ENCODE assay signal across 8 cellular contexts in the genomic region with DNA sequence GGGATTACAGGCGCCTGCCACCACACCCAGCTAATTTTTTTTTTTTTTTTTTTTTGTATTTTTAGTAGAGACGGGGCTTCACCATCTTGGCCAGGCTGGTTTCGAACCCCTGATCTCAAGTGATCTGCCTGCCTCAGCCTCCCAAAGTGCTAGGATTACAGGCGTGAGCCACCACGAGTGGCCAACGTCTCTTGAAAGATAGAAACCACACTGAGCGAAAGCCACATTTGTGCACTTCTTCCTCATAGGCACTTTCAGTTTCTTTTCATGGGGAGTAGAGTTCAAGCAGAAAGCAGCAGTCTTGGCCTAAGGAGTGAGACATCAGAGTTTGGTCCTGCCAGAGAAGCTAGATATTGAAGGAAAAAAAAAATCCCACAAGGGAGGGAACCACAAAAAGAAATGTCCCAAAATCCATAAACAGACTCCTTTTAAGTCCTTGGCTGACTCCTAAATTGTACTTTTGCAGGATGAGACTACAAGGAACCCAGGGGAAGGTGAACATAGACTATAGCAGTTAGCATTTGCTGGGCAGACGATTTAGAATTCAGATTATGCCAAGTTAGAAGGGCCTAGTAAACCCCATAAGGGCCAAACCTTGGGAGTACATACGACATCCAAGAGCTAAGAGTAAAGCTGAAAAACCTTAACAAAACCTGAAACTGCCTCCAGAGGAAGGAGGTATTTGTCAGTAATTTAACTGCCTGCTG. TPM values are rescaled to one million over a fixed set of nuclear protein-coding genes. Genes with fewer than 3 reads are reported as not detected.
DNase-seq lines count a peak whose midpoint lies in the region; ATAC-seq and TF ChIP-seq lines count a peak whose summit lies in the region.

No MANE protein-coding gene starts in this region.

- peak overlapping the region; percentile 74 for H3K4me3 Mint-ChIP-seq in T-helper 17 cell
- H3K4me3 Mint-ChIP-seq in immature natural killer cell, result peak overlapping the region in 2 of 5 donors; percentile 13 to 30

- peaks cover 1% of the 10 kb centered on the region for H3K36me3 ChIP-seq in upper lobe of right lung
- peaks cover 0 to 2% (median 0%) of the 10 kb centered on the region in 3 donors for H3K36me3 ChIP-seq in tibial artery

- H3K9me3 ChIP-seq in T-helper 17 cell (ENCODE audit: control insufficient read depth, low read length, poor library complexity, severe bottlenecking), result no peaks in the 10 kb centered on the region
- H3K9me3 ChIP-seq in upper lobe of right lung, result no peaks in the 10 kb centered on the region
- no peaks in the 10 kb centered on the region for H3K9me3 ChIP-seq in tibial artery

- H3K27me3 Mint-ChIP-seq in T-helper 17 cell (no peaks in the 10 kb centered on the region), immature natural killer cell (ENCODE audit: low read depth in 3 of 3) (peaks cover 0 to 3% (median 1%) of the 10 kb centered on the region in 3 donors)

- peak in 1 of 3 donors; percentile 9 for DNase-seq in T-helper 17 cell
- DNase-seq in immature natural killer cell, result peak; percentile 43 to 60 (median 54)
- DNase-seq in upper lobe of right lung, result no peak
- no peak for DNase-seq in Kasumi-1 (lab: John Stamatoyannopoulos, UW)
- no peak for DNase-seq in tibial artery
- no peak for DNase-seq in H4 (ENCODE audit: low spot score)

- peaks cover 2% of the 10 kb centered on the region for H3K36me3 Mint-ChIP-seq in T-helper 17 cell (ENCODE audit: low read depth)
- peaks cover 0 to 6% (median 0%) of the 10 kb centered on the region in 3 donors for H3K36me3 Mint-ChIP-seq in immature natural killer cell

- H3K27ac Mint-ChIP-seq in T-helper 17 cell (peak overlapping the region; percentile 78), immature natural killer cell (peak overlapping the region; percentile 89 to 96 (median 92))

- H3K27ac ChIP-seq in upper lobe of right lung, result no peak overlapping the region
- H3K27ac ChIP-seq in tibial artery, result no peak overlapping the region

- H3K27me3 ChIP-seq in upper lobe of right lung (no peaks in the 10 kb centered on the region), tibial artery (no peaks in the 10 kb centered on the region)

- intact Hi-C loops in upper lobe of right lung (cut with DNase I), result no loop called here
- intact Hi-C loops in tibial artery (cut with DNase I; ENCODE audit: low total_unique reads), result no loop called here

- H3K4me3 ChIP-seq in upper lobe of right lung, result no peak overlapping the region
- no peak overlapping the region for H3K4me3 ChIP-seq in tibial artery

- H3K4me1 ChIP-seq in upper lobe of right lung (peaks cover 3% of the 10 kb centered on the region), tibial artery (peaks cover 0 to 13% (median 2%) of the 10 kb centered on the region in 4 donors)

- ATAC-seq in GM18867 (IDR thresholded peaks at IDR 0.05; ENCODE audit: unreplicated experiment) (peak; percentile 89), HG02938 (IDR thresholded peaks at IDR 0.05; ENCODE audit: unreplicated experiment) (peak; percentile 95), T-helper 17 cell (peak; percentile 95), upper lobe of right lung (peak; percentile 89)

- no peak for TF ChIP-seq CTCF in upper lobe of right lung (IDR thresholded peaks at IDR 0.05)
- no peak for TF ChIP-seq CTCF in tibial artery (IDR thresholded peaks at IDR 0.05)

- H3K4me1 Mint-ChIP-seq in T-helper 17 cell, result peaks cover 10% of the 10 kb centered on the region
- H3K4me1 Mint-ChIP-seq in immature natural killer cell, result peaks cover 15 to 21% of the 10 kb centered on the region in 2 donors

- H3K9me3 Mint-ChIP-seq in immature natural killer cell, result peaks cover 0 to 2% (median 0%) of the 10 kb centered on the region in 6 donors

RNA-seq across cellular contexts. Expression of a gene that starts 43.9 kb away (rescaled TPM):
- total RNA-seq in T-helper 17 cell, result 10 to 100 TPM; 32.5 to 51.4 TPM
- polyA plus RNA-seq in immature natural killer cell, result 100 to 1,000 TPM; 327 to 486 (median 374) TPM
- total RNA-seq in upper lobe of right lung, result 64.9 TPM
- 5.5 and 9.7 TPM in 2 replicates for total RNA-seq in H4 (2014; rRNA removed; shearing (Covaris generic))

RNA-seq across cellular contexts. Expression of a gene that starts 55.9 kb away (rescaled TPM):
- total RNA-seq in T-helper 17 cell, result 1 to 10 TPM; 6.4 to 7.8 TPM
- 10 to 100 TPM in 2 of 3 donors, 1 to 10 TPM in 1; 7.8 to 14.4 (median 13.8) TPM for polyA plus RNA-seq in immature natural killer cell
- total RNA-seq in upper lobe of right lung, result 20.1 TPM
- 14.3 and 16.7 TPM in 2 replicates for total RNA-seq in H4 (2014; rRNA removed; shearing (Covaris generic))

Comparison
In these comparisons a context has a peak if more than half of its experiments do, and no peak if none do; other contexts are left out.
1. DNase-seq: peak in immature natural killer cell (3 of 3); none in upper lobe of right lung (single experiment), Kasumi-1 (0 of 2), tibial artery (0 of 2) and H4 (single experiment).
2. Peak in every context shown above with its lines, with median percentiles within 50 percentile points of each other: ATAC-seq.